In genomic region chr2:27372937-27373336, GRCh38 we compare ENCODE assay signal across 14 cellular contexts. TPM values are rescaled to one million over a fixed set of nuclear protein-coding genes. Genes with fewer than 3 reads are reported as not detected.
A peak's percentile ranks its signal among the peaks of the same experiment; 100 is the strongest.
DNase-seq lines count a peak whose midpoint lies in the region; ATAC-seq and TF ChIP-seq lines count a peak whose summit lies in the region.
"Had no signal": no experiment of that assay in that cellular context is flagged by ENCODE, and none has a peak within 500 bp of the region (broad histone marks: within the 10 kb centered on the region; RNA-seq: fewer than 3 reads in every experiment).

No MANE protein-coding gene starts in this region.

- CTCF ChIA-PET in HEK293 (lab: Yijun Ruan, JAX), result interaction anchor here (0.5 kb wide), 1 partner anchor 126 kb away, joined by 3 read pairs; no protein-coding TSS in a partner anchor

- POLR2A ChIA-PET in HEK293 (lab: Yijun Ruan, JAX), result interaction anchor here (1.1 kb wide), 1 partner anchor 56 kb away, joined by 3 read pairs; the partner anchor contains the start of gene NRBP1

- DNase-seq in naive B cell (no peak), foreskin melanocyte (no peak), NCI-H526 treated with DMSO at 0.1 percent for 48 hours (lab: John Stamatoyannopoulos, UW) (no peak), NCI-H1092 (lab: John Stamatoyannopoulos, UW) (no peak)
- DNase-seq: anterior cingulate cortex, C1 segment of cervical spinal cord, KG1, NCI-H1436 treated with DMSO at 0.1 percent for 48 hours, NCI-H510A treated with DMSO at 0.1 percent for 48 hours had no signal

- no peaks in the 10 kb centered on the region for H3K9me3 ChIP-seq in BLaER1
- no peaks in the 10 kb centered on the region for H3K9me3 ChIP-seq in HEK293 (ENCODE audit: control insufficient read depth, insufficient read depth, low read depth, low read length)

- peaks cover 60% of the 10 kb centered on the region for H3K36me3 ChIP-seq in BLaER1
- H3K36me3 ChIP-seq in HEK293 (ENCODE audit: control insufficient read depth in 2 of 2, insufficient read depth in 1 of 2, low read length in 2 of 2), result peaks cover 27 to 70% of the 10 kb centered on the region in 2 experiments

- H4K20me1 ChIP-seq in BLaER1, result peaks cover 64% of the 10 kb centered on the region

- peak overlapping the region; percentile 99 for H3K27ac Mint-ChIP-seq in activated naive CD8-positive, alpha-beta T cell
- H3K27ac Mint-ChIP-seq in naive B cell, result peak overlapping the region in 4 of 6 donors; percentile 58 to 95 (median 78)

- no peaks in the 10 kb centered on the region for H3K9me3 Mint-ChIP-seq in activated naive CD8-positive, alpha-beta T cell (ENCODE audit: low read depth)
- no peaks in the 10 kb centered on the region for H3K9me3 Mint-ChIP-seq in naive B cell

- peak overlapping the region; percentile 90 for H3K4me2 ChIP-seq in BLaER1

- ATAC-seq in naive B cell (ENCODE audit: low read depth in 2 of 2), result no peak
- ATAC-seq in HG03025 (IDR thresholded peaks at IDR 0.05; ENCODE audit: low FRiP score, unreplicated experiment), result no peak
- ATAC-seq: Panc1 had no signal

- peaks cover 17% of the 10 kb centered on the region for H3K36me3 Mint-ChIP-seq in activated naive CD8-positive, alpha-beta T cell
- peaks cover 10 to 15% of the 10 kb centered on the region in 2 donors for H3K36me3 Mint-ChIP-seq in naive B cell

- H3K4me3 ChIP-seq in BLaER1, result no peak overlapping the region
- no peak overlapping the region for H3K4me3 ChIP-seq in HEK293 (ENCODE audit: low read depth, low read length)

- H3K4me1 ChIP-seq in BLaER1 (peaks cover 46% of the 10 kb centered on the region), HEK293 (ENCODE audit: control insufficient read depth, insufficient read depth, low read length) (no peaks in the 10 kb centered on the region)

- no peak overlapping the region for H3K27ac ChIP-seq in BLaER1
- no peak overlapping the region for H3K27ac ChIP-seq in HEK293 (ENCODE audit: extremely low read depth, low read depth, low read length)

- H3K4me1 Mint-ChIP-seq in activated naive CD8-positive, alpha-beta T cell (ENCODE audit: low read depth), result peaks cover 35% of the 10 kb centered on the region
- H3K4me1 Mint-ChIP-seq in naive B cell, result peaks cover 40 to 60% (median 48%) of the 10 kb centered on the region in 3 donors

- H3K27me3 ChIP-seq in BLaER1, result no peaks in the 10 kb centered on the region

- H3K27me3 Mint-ChIP-seq in activated naive CD8-positive, alpha-beta T cell, result no peaks in the 10 kb centered on the region
- no peaks in the 10 kb centered on the region for H3K27me3 Mint-ChIP-seq in naive B cell

- no peak for TF ChIP-seq CTCF in HEK293 (tag by site-specific recombination; IDR thresholded peaks at IDR 0.05)

- H3K4me3 Mint-ChIP-seq in activated naive CD8-positive, alpha-beta T cell, result peak overlapping the region; percentile 100
- H3K4me3 Mint-ChIP-seq in naive B cell, result peak overlapping the region in 6 of 8 donors; percentile 35 to 96 (median 56)

- no peak overlapping the region for H3K9ac ChIP-seq in BLaER1

TF ChIP-seq in HEK293, 187 proteins besides CTCF, POLR2A, EP300 and RAD21:
- no peak for TF ChIP-seq ZNF394 (tag by site-specific recombination; IDR thresholded peaks at IDR 0.05; ENCODE audit: borderline replicate concordance)
- TF ChIP-seq SCRT2 (tag by site-specific recombination; IDR thresholded peaks at IDR 0.05), result 0 out of 2 replicates have a peak, but pooled peaks have one; percentile 10

RNA-seq across cellular contexts. Expression of gene SNX17, which starts 2.5 kb away (rescaled TPM):
- polyA plus RNA-seq in naive B cell (ENCODE audit: low read depth in 6 of 6), result 100 to 1,000 TPM; 216 to 307 (median 256) TPM

RNA-seq across cellular contexts. Expression of gene EIF2B4, which starts 2.8 kb away (rescaled TPM):
- 10 to 100 TPM; 16.3 to 38.9 (median 30.3) TPM for polyA plus RNA-seq in naive B cell (ENCODE audit: low read depth in 6 of 6)

RNA-seq across cellular contexts. Expression of gene ZNF513, which starts 7.6 kb away (rescaled TPM):
- polyA plus RNA-seq in naive B cell (ENCODE audit: low read depth in 6 of 6), result 1 to 10 TPM in 5 of 6 donors, not detected in 1; 2.2 to 6.5 (median 3.7) TPM

RNA-seq across cellular contexts. Expression of gene GTF3C2, which starts 16.4 kb away (rescaled TPM):
- 10 to 100 TPM; 31.8 to 50.6 (median 39.9) TPM for polyA plus RNA-seq in naive B cell (ENCODE audit: low read depth in 6 of 6)

RNA-seq across cellular contexts. Expression of gene PPM1G, which starts 36.5 kb away (rescaled TPM):
- 100 to 1,000 TPM in 1 of 6 donors, 10 to 100 TPM in 5; 67.1 to 105 (median 73.2) TPM for polyA plus RNA-seq in naive B cell (ENCODE audit: low read depth in 6 of 6)
